ENCODE assay signal across 1 cellular context in genomic region chr21:41750532-41751151, GRCh38.
TF ChIP-seq lines count a peak whose summit lies in the region.

No MANE protein-coding gene starts in this region.

TF ChIP-seq in HepG2, 621 proteins besides CTCF, POLR2A, EP300 and RAD21 (continued from another document and continues in another):
- TF ChIP-seq GLI4 (CRISPR knock-in tag; IDR thresholded peaks at IDR 0.05; ENCODE audit: borderline replicate concordance) (no peak), ZNF710 (CRISPR knock-in tag; IDR thresholded peaks at IDR 0.05; ENCODE audit: borderline replicate concordance) (no peak), MBD4 (IDR thresholded peaks at IDR 0.05; ENCODE audit: borderline replicate concordance, low read length) (no peak), CBX5 (CRISPR knock-in tag; IDR thresholded peaks at IDR 0.05; ENCODE audit: borderline replicate concordance) (no peak), ZNF292 (CRISPR knock-in tag; IDR thresholded peaks at IDR 0.05; ENCODE audit: borderline replicate concordance, low read depth) (no peak; the same call in 1 of the 2 replicates), BHLHE40 (IDR thresholded peaks at IDR 0.05; ENCODE audit: low read length) (no peak), ZNF556 (CRISPR knock-in tag; IDR thresholded peaks at IDR 0.05; ENCODE audit: borderline replicate concordance) (no peak), KAT8 (CRISPR knock-in tag; IDR thresholded peaks at IDR 0.05) (no peak), HOXA9 (CRISPR knock-in tag; IDR thresholded peaks at IDR 0.05; ENCODE audit: borderline replicate concordance) (no peak), ZNF547 (CRISPR knock-in tag; IDR thresholded peaks at IDR 0.05) (no peak), CBFB (CRISPR knock-in tag; IDR thresholded peaks at IDR 0.05) (no peak), ZBTB42 (CRISPR knock-in tag; IDR thresholded peaks at IDR 0.05) (no peak), RNF2 (conservative IDR thresholded peaks at IDR 0.05; ENCODE audit: low read depth) (no peak), U2AF2 (IDR thresholded peaks at IDR 0.05; ENCODE audit: low read depth, low read length) (no peak), ZNF552 (CRISPR knock-in tag; IDR thresholded peaks at IDR 0.05; ENCODE audit: borderline replicate concordance) (no peak), ESRRA (CRISPR knock-in tag; IDR thresholded peaks at IDR 0.05; ENCODE audit: low read depth) (no peak), FIP1L1 (IDR thresholded peaks at IDR 0.05; ENCODE audit: borderline replicate concordance, insufficient read depth, low read depth, low read length) (no peak), ZNF44 (CRISPR knock-in tag; IDR thresholded peaks at IDR 0.05) (no peak), ZFAT (CRISPR knock-in tag; conservative IDR thresholded peaks at IDR 0.05) (no peak), ZBTB21 (CRISPR knock-in tag; IDR thresholded peaks at IDR 0.05) (no peak), ZNF33B (CRISPR knock-in tag; IDR thresholded peaks at IDR 0.05) (no peak), RCOR2 (CRISPR knock-in tag; IDR thresholded peaks at IDR 0.05) (peak; percentile 49; the same call in 1 of the 2 replicates), GABPB1 (CRISPR knock-in tag; IDR thresholded peaks at IDR 0.05) (peak; percentile 32; the same call in 1 of the 2 replicates), TSC22D2 (CRISPR knock-in tag; IDR thresholded peaks at IDR 0.05; ENCODE audit: borderline replicate concordance) (no peak), BCL6 (CRISPR knock-in tag; IDR thresholded peaks at IDR 0.05) (peak; percentile 94), AKAP8 (CRISPR knock-in tag; IDR thresholded peaks at IDR 0.05) (no peak), THAP8 (CRISPR knock-in tag; IDR thresholded peaks at IDR 0.05; ENCODE audit: borderline replicate concordance) (no peak), CREB1 (IDR thresholded peaks at IDR 0.05) (no peak), CREB1 (CRISPR knock-in tag; IDR thresholded peaks at IDR 0.05) (no peak), MEF2D (CRISPR knock-in tag; IDR thresholded peaks at IDR 0.05) (no peak), ZNF296 (CRISPR knock-in tag; conservative IDR thresholded peaks at IDR 0.05) (no peak), ZNF589 (CRISPR knock-in tag; conservative IDR thresholded peaks at IDR 0.05) (no peak), SOX6 (IDR thresholded peaks at IDR 0.05) (no peak), SOX6 (CRISPR knock-in tag; IDR thresholded peaks at IDR 0.05) (peak; percentile 70), DPF2 (CRISPR knock-in tag; IDR thresholded peaks at IDR 0.05; ENCODE audit: borderline replicate concordance, low read depth) (peak; percentile 83), ZNF780A (CRISPR knock-in tag; IDR thresholded peaks at IDR 0.05) (no peak), ZNF546 (CRISPR knock-in tag; conservative IDR thresholded peaks at IDR 0.05) (no peak)
- TF ChIP-seq, protein P1, sequence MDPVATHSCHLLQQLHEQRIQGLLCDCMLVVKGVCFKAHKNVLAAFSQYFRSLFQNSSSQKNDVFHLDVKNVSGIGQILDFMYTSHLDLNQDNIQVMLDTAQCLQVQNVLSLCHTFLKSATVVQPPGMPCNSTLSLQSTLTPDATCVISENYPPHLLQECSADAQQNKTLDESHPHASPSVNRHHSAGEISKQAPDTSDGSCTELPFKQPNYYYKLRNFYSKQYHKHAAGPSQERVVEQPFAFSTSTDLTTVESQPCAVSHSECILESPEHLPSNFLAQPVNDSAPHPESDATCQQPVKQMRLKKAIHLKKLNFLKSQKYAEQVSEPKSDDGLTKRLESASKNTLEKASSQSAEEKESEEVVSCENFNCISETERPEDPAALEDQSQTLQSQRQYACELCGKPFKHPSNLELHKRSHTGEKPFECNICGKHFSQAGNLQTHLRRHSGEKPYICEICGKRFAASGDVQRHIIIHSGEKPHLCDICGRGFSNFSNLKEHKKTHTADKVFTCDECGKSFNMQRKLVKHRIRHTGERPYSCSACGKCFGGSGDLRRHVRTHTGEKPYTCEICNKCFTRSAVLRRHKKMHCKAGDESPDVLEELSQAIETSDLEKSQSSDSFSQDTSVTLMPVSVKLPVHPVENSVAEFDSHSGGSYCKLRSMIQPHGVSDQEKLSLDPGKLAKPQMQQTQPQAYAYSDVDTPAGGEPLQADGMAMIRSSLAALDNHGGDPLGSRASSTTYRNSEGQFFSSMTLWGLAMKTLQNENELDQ (CRISPR knock-in tag; IDR thresholded peaks at IDR 0.05; ENCODE audit: borderline replicate concordance): no peak
- TF ChIP-seq, protein P2, sequence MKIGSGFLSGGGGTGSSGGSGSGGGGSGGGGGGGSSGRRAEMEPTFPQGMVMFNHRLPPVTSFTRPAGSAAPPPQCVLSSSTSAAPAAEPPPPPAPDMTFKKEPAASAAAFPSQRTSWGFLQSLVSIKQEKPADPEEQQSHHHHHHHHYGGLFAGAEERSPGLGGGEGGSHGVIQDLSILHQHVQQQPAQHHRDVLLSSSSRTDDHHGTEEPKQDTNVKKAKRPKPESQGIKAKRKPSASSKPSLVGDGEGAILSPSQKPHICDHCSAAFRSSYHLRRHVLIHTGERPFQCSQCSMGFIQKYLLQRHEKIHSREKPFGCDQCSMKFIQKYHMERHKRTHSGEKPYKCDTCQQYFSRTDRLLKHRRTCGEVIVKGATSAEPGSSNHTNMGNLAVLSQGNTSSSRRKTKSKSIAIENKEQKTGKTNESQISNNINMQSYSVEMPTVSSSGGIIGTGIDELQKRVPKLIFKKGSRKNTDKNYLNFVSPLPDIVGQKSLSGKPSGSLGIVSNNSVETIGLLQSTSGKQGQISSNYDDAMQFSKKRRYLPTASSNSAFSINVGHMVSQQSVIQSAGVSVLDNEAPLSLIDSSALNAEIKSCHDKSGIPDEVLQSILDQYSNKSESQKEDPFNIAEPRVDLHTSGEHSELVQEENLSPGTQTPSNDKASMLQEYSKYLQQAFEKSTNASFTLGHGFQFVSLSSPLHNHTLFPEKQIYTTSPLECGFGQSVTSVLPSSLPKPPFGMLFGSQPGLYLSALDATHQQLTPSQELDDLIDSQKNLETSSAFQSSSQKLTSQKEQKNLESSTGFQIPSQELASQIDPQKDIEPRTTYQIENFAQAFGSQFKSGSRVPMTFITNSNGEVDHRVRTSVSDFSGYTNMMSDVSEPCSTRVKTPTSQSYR (CRISPR knock-in tag; IDR thresholded peaks at IDR 0.05; ENCODE audit: borderline replicate concordance): peak; percentile 62; the same call in 1 of the 2 replicates
- TF ChIP-seq, protein P3, sequence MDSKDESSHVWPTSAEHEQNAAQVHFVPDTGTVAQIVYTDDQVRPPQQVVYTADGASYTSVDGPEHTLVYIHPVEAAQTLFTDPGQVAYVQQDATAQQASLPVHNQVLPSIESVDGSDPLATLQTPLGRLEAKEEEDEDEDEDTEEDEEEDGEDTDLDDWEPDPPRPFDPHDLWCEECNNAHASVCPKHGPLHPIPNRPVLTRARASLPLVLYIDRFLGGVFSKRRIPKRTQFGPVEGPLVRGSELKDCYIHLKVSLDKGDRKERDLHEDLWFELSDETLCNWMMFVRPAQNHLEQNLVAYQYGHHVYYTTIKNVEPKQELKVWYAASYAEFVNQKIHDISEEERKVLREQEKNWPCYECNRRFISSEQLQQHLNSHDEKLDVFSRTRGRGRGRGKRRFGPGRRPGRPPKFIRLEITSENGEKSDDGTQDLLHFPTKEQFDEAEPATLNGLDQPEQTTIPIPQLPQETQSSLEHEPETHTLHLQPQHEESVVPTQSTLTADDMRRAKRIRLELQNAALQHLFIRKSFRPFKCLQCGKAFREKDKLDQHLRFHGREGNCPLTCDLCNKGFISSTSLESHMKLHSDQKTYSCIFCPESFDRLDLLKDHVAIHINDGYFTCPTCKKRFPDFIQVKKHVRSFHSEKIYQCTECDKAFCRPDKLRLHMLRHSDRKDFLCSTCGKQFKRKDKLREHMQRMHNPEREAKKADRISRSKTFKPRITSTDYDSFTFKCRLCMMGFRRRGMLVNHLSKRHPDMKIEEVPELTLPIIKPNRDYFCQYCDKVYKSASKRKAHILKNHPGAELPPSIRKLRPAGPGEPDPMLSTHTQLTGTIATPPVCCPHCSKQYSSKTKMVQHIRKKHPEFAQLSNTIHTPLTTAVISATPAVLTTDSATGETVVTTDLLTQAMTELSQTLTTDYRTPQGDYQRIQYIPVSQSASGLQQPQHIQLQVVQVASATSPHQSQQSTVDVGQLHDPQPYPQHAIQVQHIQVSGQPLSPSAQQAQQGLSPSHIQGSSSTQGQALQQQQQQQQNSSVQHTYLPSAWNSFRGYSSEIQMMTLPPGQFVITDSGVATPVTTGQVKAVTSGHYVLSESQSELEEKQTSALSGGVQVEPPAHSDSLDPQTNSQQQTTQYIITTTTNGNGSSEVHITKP (CRISPR knock-in tag; IDR thresholded peaks at IDR 0.05; ENCODE audit: low read depth): no peak
- TF ChIP-seq, protein P4, sequence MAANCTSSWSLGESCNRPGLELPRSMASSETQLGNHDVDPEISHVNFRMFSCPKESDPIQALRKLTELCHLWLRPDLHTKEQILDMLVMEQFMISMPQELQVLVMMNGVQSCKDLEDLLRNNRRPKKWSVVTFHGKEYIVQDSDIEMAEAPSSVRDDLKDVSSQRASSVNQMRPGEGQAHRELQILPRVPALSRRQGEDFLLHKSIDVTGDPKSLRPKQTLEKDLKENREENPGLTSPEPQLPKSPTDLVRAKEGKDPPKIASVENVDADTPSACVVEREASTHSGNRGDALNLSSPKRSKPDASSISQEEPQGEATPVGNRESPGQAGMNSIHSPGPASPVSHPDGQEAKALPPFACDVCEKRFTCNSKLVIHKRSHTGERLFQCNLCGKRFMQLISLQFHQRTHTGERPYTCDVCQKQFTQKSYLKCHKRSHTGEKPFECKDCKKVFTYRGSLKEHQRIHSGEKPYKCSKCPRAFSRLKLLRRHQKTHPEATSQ (CRISPR knock-in tag; IDR thresholded peaks at IDR 0.05; ENCODE audit: borderline replicate concordance): no peak
- TF ChIP-seq, protein P5, sequence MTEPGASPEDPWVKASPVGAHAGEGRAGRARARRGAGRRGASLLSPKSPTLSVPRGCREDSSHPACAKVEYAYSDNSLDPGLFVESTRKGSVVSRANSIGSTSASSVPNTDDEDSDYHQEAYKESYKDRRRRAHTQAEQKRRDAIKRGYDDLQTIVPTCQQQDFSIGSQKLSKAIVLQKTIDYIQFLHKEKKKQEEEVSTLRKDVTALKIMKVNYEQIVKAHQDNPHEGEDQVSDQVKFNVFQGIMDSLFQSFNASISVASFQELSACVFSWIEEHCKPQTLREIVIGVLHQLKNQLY (CRISPR knock-in tag; IDR thresholded peaks at IDR 0.05): no peak
- TF ChIP-seq, protein P6, sequence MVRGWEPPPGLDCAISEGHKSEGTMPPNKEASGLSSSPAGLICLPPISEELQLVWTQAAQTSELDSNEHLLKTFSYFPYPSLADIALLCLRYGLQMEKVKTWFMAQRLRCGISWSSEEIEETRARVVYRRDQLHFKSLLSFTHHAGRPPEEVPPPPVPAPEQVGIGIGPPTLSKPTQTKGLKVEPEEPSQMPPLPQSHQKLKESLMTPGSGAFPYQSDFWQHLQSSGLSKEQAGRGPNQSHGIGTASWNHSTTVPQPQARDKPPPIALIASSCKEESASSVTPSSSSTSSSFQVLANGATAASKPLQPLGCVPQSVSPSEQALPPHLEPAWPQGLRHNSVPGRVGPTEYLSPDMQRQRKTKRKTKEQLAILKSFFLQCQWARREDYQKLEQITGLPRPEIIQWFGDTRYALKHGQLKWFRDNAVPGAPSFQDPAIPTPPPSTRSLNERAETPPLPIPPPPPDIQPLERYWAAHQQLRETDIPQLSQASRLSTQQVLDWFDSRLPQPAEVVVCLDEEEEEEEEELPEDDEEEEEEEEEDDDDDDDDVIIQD (CRISPR knock-in tag; IDR thresholded peaks at IDR 0.05; ENCODE audit: low read depth): no peak
- TF ChIP-seq, protein P7, sequence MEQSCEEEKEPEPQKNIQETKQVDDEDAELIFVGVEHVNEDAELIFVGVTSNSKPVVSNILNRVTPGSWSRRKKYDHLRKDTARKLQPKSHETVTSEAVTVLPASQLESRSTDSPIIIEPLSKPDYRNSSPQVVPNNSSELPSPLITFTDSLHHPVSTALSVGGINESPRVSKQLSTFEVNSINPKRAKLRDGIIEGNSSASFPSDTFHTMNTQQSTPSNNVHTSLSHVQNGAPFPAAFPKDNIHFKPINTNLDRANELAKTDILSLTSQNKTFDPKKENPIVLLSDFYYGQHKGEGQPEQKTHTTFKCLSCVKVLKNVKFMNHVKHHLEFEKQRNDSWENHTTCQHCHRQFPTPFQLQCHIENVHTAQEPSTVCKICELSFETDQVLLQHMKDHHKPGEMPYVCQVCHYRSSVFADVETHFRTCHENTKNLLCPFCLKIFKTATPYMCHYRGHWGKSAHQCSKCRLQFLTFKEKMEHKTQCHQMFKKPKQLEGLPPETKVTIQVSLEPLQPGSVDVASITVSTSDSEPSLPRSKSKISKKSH (CRISPR knock-in tag; IDR thresholded peaks at IDR 0.05; ENCODE audit: borderline replicate concordance): no peak
- TF ChIP-seq, protein P8, sequence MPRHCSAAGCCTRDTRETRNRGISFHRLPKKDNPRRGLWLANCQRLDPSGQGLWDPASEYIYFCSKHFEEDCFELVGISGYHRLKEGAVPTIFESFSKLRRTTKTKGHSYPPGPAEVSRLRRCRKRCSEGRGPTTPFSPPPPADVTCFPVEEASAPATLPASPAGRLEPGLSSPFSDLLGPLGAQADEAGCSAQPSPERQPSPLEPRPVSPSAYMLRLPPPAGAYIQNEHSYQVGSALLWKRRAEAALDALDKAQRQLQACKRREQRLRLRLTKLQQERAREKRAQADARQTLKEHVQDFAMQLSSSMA (CRISPR knock-in tag; IDR thresholded peaks at IDR 0.05): no peak
- TF ChIP-seq, protein P9, sequence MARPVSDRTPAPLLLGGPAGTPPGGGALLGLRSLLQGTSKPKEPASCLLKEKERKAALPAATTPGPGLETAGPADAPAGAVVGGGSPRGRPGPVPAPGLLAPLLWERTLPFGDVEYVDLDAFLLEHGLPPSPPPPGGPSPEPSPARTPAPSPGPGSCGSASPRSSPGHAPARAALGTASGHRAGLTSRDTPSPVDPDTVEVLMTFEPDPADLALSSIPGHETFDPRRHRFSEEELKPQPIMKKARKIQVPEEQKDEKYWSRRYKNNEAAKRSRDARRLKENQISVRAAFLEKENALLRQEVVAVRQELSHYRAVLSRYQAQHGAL (CRISPR knock-in tag; IDR thresholded peaks at IDR 0.05; ENCODE audit: not compliant biosample characterization): no peak
